ENCODE assay signal across 10 cellular contexts in the genomic region with DNA sequence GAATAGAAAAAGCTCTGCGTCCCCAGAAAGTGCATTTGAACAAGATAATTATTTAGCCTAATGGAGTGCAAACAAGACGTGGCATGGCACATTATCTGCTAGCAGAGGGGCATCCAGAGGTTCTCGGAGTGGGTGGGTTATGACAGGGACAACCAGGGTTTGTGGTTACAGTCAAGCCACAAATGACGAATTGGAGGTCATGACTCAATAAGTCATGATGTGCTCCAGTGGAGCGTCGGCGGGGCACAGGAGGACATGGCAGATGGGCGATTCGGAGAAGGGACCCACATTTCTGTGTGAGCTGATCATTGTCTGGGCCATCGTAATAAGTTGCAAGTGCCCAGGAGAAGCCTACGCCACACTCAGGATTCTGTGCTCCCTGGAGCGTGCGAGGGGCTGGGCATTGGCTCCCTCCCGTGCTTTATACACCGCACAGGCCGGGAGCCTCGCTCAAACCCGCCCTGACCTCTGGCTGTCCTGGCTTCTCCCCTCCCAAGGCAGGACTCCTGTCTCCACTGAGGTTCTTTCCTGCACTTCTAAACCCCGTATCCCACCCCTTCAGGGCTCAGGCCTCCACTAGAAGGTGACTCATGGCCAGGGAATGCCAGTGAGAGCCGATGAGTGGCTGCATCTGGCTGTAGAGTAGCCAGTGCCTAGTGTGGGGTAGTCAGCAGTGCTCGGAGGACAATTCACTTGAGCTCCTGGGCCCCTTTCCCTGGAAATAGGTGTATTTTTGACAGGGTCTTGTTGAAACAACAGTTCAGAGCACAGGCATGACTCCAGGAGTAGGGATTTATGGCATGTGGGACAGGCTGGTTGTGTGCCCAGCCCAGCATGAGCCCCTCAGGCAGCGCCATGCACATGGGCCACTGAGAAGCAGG.
DNase-seq lines count a peak whose midpoint lies in the region; ATAC-seq and TF ChIP-seq lines count a peak whose summit lies in the region.
"Had no signal": no experiment of that assay in that cellular context is flagged by ENCODE, and none has a peak within 500 bp of the region (broad histone marks: within the 10 kb centered on the region; RNA-seq: fewer than 3 reads in every experiment).

No MANE protein-coding gene starts in this region.

- H3K9me3 ChIP-seq in fibroblast of lung (ENCODE audit: control insufficient read depth, insufficient read depth, low read depth, low read length) = no peaks in the 10 kb centered on the region

- no peak for TF ChIP-seq CTCF in fibroblast of lung (conservative IDR thresholded peaks at IDR 0.05 in 1 of 2, IDR thresholded peaks at IDR 0.05 in 1 of 2; ENCODE audit: low read depth in 1 of 2, low read length in 2 of 2)
- TF ChIP-seq CTCF in retinal pigment epithelial cell (conservative IDR thresholded peaks at IDR 0.05; ENCODE audit: low read depth, low read length) = no peak

- H3K4me2 ChIP-seq in fibroblast of lung (ENCODE audit: extremely low read depth, insufficient read depth, low read length) = peak overlapping the region; percentile 46

- peaks cover 2% of the 10 kb centered on the region for H3K36me3 ChIP-seq in fibroblast of lung (ENCODE audit: control insufficient read depth, insufficient read depth, low read length)

- no peaks in the 10 kb centered on the region for H3K79me2 ChIP-seq in fibroblast of lung (ENCODE audit: control insufficient read depth, insufficient read depth, low read length)

- no peak for ATAC-seq in HG03460 (IDR thresholded peaks at IDR 0.05; ENCODE audit: unreplicated experiment)
- ATAC-seq in GM21526 (IDR thresholded peaks at IDR 0.05; ENCODE audit: low FRiP score, unreplicated experiment) = no peak

- H3K27ac ChIP-seq in fibroblast of lung (ENCODE audit: insufficient read depth, low read length) = peak overlapping the region; percentile 26

- H3K4me1 ChIP-seq in fibroblast of lung (ENCODE audit: control insufficient read depth, extremely low read depth, insufficient read depth, low read length) = peaks cover 15% of the 10 kb centered on the region

- H4K20me1 ChIP-seq in fibroblast of lung (ENCODE audit: control insufficient read depth, extremely low read depth, insufficient read depth, low read length) = no peaks in the 10 kb centered on the region

- no peak overlapping the region for H3K9ac ChIP-seq in fibroblast of lung (ENCODE audit: insufficient read depth, low read length)

- no peak overlapping the region for H2AFZ ChIP-seq in fibroblast of lung (ENCODE audit: low read length)

- peak; percentile 77 for DNase-seq in GM04504 (ENCODE audit: low read depth)
- DNase-seq in NCI-H226 = peak; percentile 95
- DNase-seq in fibroblast of lung (ENCODE audit: low read depth in 2 of 2) = peak; percentile 88 to 95
- DNase-seq in retinal pigment epithelial cell (ENCODE audit: low read depth) = peak; percentile 72
- DNase-seq in NCI-H510A (lab: John Stamatoyannopoulos, UW) = no peak
- no peak for DNase-seq in activated effector memory CD4-positive, alpha-beta T cell treated with anti-CD3 and anti-CD28 coated beads, Interleukin-2, amount 50 U/mL, for 16 hours
- DNase-seq: activated naive CD4-positive, alpha-beta T cell; NCI-H146 had no signal

- no peaks in the 10 kb centered on the region for H3K27me3 ChIP-seq in fibroblast of lung (ENCODE audit: control insufficient read depth, insufficient read depth, low read length)

- H3K4me3 ChIP-seq in fibroblast of lung (replicated peaks in 1 of 4; ENCODE audit: control extremely low read depth in 1 of 4, insufficient read depth in 1 of 4, low read depth in 3 of 4, low read length in 4 of 4) (no peak overlapping the region), retinal pigment epithelial cell (ENCODE audit: low read length) (no peak overlapping the region)

Comparison
In these comparisons a context has a peak if more than half of its experiments do, and no peak if none do; other contexts are left out.
1. DNase-seq: peak in GM04504 (single experiment), NCI-H226 (single experiment), fibroblast of lung (2 of 2) and retinal pigment epithelial cell (single experiment); none in NCI-H510A (single experiment) and activated effector memory CD4-positive, alpha-beta T cell treated with anti-CD3 and anti-CD28 coated beads, Interleukin-2, amount 50 U/mL, for 16 hours (single experiment).